ENCODE assay signal across 32 cellular contexts in the genomic region with DNA sequence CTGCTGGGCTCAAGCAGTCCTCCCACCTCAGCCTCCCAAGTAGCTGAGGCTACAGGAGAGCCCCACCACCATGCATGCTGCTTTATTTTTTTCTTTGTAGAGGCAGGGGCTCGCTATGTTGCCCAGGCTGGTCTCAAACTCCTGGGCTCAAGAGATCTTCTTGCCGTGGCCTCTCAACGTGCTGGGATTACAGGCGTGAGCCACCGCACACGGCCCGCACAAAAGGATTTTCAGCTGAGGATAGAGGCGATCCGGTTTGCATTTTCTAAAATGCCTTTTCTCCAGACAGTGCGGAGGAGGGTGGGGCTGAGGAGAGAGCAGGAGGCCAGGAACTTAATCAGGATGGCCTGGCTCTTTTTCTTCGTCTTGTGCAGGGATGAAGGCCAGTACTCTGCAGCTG. TPM values are rescaled to one million over a fixed set of nuclear protein-coding genes. Genes with fewer than 3 reads are reported as not detected.
"Had no signal": no experiment of that assay in that cellular context is flagged by ENCODE, and none has a peak within 500 bp of the region (broad histone marks: within the 10 kb centered on the region; RNA-seq: fewer than 3 reads in every experiment).

No MANE protein-coding gene starts in this region.

- H3K9me3 ChIP-seq: MG63 had no signal

- H3K9me3 Mint-ChIP-seq: activated CD4-positive, alpha-beta T cell treated with anti-CD3 and anti-CD28 coated beads, Interleukin-2, amount 10 ng/mL, durations not matched to agents 7 days and 5 days; activated T-cell treated with anti-CD3 and anti-CD28 coated beads, Interleukin-2, amount 50 U/mL, for 24 hours had no signal

- H3K36me3 ChIP-seq: brain microvascular endothelial cell, MG63, WERI-Rb-1 had no signal

- ATAC-seq: activated CD8-positive, alpha-beta T cell treated with anti-CD3 and anti-CD28 coated beads, Interleukin-2, amount 10 ng/mL, durations not matched to agents 7 days and 5 days had no signal

- H3K27ac Mint-ChIP-seq: activated CD4-positive, alpha-beta T cell treated with anti-CD3 and anti-CD28 coated beads, Interleukin-2, amount 10 ng/mL, durations not matched to agents 7 days and 5 days; activated CD8-positive, alpha-beta T cell treated with anti-CD3 and anti-CD28 coated beads, Interleukin-2, amount 10 ng/mL, durations not matched to agents 7 days and 5 days had no signal

- H3K4me3 Mint-ChIP-seq: activated CD4-positive, alpha-beta T cell treated with anti-CD3 and anti-CD28 coated beads, Interleukin-2, amount 10 ng/mL, durations not matched to agents 7 days and 5 days; activated CD8-positive, alpha-beta T cell treated with anti-CD3 and anti-CD28 coated beads, Interleukin-2, amount 10 ng/mL, durations not matched to agents 7 days and 5 days; activated T-cell treated with anti-CD3 and anti-CD28 coated beads, Interleukin-2, amount 50 U/mL, for 24 hours had no signal

- H3K27me3 ChIP-seq: brain microvascular endothelial cell had no signal

- H3K27ac ChIP-seq: brain microvascular endothelial cell, PC-9, RWPE1, WERI-Rb-1 had no signal

- H3K4me3 ChIP-seq: MG63, PC-9 had no signal

- H3K27me3 Mint-ChIP-seq: activated CD4-positive, alpha-beta T cell treated with anti-CD3 and anti-CD28 coated beads, Interleukin-2, amount 10 ng/mL, durations not matched to agents 7 days and 5 days; activated T-cell treated with anti-CD3 and anti-CD28 coated beads, Interleukin-2, amount 50 U/mL, for 24 hours had no signal

- DNase-seq: activated CD4-positive, alpha-beta T cell treated with anti-CD3 and anti-CD28 coated beads for 1 hour; activated CD4-positive, alpha-beta T cell treated with anti-CD3 and anti-CD28 coated beads, Interleukin-2, amount 10 ng/mL, durations not matched to agents 7 days and 5 days; activated CD4-positive, alpha-beta T cell treated with anti-CD3 and anti-CD28 coated beads, Interleukin-2, amount 50 U/mL, for 48 hours; activated CD4-positive, CD25-positive, alpha-beta regulatory T cell; activated CD8-positive, alpha-beta T cell treated with anti-CD3 and anti-CD28 coated beads, Interleukin-2, amount 10 ng/mL, durations not matched to agents 7 days and 5 days; activated gamma-delta T cell treated with Interleukin-2 at 50 U/mL for 16 hours; activated naive CD4-positive, alpha-beta T cell treated with anti-CD3 and anti-CD28 coated beads, Interleukin-2, amount 50 U/mL, for 16 hours; activated T-cell treated with anti-CD3 and anti-CD28 coated beads, Interleukin-2, amount 50 U/mL, for 24 hours; amniotic stem cell; aorta; brain microvascular endothelial cell; central memory CD4-positive, alpha-beta T cell; Kasumi-1; KG1; MG63; NCI-H1048; NCI-H1105 treated with DMSO at 0.1 percent for 48 hours; NCI-H1436; NCI-H1694; NCI-H1930; NCI-H2081 treated with DMSO at 0.1 percent for 48 hours; NCI-H226; NCI-H446 treated with DMSO at 0.1 percent for 48 hours; NCI-H524; NCI-H69; PC-9; Right ventricle myocardium superior; SW 1271; T1000; WERI-Rb-1 had no signal

RNA-seq across cellular contexts. Expression of a gene that starts 6.9 kb away (rescaled TPM):
- total RNA-seq: OCI-LY7, PC-9 had no signal
